In the genomic region with DNA sequence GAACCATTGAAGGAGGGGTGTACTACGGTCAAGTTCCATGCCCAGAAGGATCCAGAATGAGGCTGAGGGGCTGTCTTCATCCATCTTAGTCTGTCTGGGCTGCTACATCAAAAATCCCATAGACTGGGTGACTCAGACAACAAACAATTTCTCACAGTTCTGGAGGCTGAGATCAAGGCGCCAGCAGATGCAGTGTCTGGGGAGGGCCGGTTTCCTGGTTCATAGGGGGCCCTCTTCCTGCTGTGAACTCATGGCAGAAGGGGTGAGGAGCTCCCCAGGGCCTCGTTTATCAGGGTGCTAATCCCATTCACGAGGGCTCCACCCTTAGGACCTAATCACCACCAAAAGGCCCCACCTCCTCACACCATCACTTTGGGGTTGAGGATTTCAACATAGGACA, we compare ENCODE assay signal across 1 cellular context.
TF ChIP-seq lines count a peak whose summit lies in the region.

No MANE protein-coding gene starts in this region.

TF ChIP-seq in endothelial cell of umbilical vein, 7 proteins besides CTCF, POLR2A, EP300 and RAD21:
- peak; percentile 49 for TF ChIP-seq FOS (IDR thresholded peaks at IDR 0.05; ENCODE audit: borderline replicate concordance, insufficient read depth, low read length)
- TF ChIP-seq JUN (IDR thresholded peaks at IDR 0.05; ENCODE audit: borderline replicate concordance, insufficient read depth, insufficient read length, low read depth): no peak
- no peak for TF ChIP-seq GATA2 (IDR thresholded peaks at IDR 0.05; ENCODE audit: insufficient read depth, insufficient read length, low read depth, low read length)
